In the genomic region with DNA sequence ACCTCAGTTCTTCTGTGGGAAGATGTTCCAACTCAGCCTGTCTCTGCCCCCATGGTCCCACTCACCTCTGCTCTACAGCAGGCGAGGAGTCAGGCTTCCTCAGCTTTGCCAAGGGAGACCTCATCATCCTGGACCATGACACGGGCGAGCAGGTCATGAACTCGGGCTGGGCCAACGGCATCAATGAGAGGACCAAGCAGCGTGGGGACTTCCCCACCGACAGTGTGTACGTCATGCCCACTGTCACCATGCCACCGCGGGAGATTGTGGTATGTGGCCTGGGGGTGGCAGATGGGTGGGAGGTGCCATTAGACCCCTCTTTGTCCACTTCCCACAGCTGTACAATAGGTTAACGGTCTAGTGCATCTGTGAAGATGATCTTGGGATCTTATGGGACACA, we compare ENCODE assay signal across 15 cellular contexts.
DNase-seq lines count a peak whose midpoint lies in the region; ATAC-seq and TF ChIP-seq lines count a peak whose summit lies in the region.
"Had no signal": no experiment of that assay in that cellular context is flagged by ENCODE, and none has a peak within 500 bp of the region (broad histone marks: within the 10 kb centered on the region; RNA-seq: fewer than 3 reads in every experiment).

No MANE protein-coding gene starts in this region.

- no peak overlapping the region for H3K18ac ChIP-seq in IMR-90 (ENCODE audit: low read depth, low read length)

- no peak overlapping the region for H2AK5ac ChIP-seq in IMR-90 (ENCODE audit: low read depth, low read length)

- H3K79me1 ChIP-seq in IMR-90 (ENCODE audit: low read depth in 1 of 2, low read length in 2 of 2): no peaks in the 10 kb centered on the region

- no peaks in the 10 kb centered on the region; the same call in 1 of the 2 replicates for H3K9me1 ChIP-seq in IMR-90 (ENCODE audit: insufficient read depth, low read length)

- H3K4ac ChIP-seq in IMR-90 (ENCODE audit: low read depth, low read length): no peak overlapping the region

- H3K4me3 ChIP-seq in IMR-90 (ENCODE audit: insufficient read depth, low read depth, low read length) (no peak overlapping the region), testis (no peak overlapping the region)
- H3K4me3 ChIP-seq: HAP-1 had no signal

- H3K9me3 ChIP-seq in IMR-90 (ENCODE audit: control insufficient read depth, insufficient read depth, low read length) (no peaks in the 10 kb centered on the region), testis (no peaks in the 10 kb centered on the region)
- H3K9me3 ChIP-seq: HAP-1 had no signal

- H3K9ac ChIP-seq in IMR-90 (ENCODE audit: low read depth, low read length): no peak overlapping the region

- no peak overlapping the region for H2AK9ac ChIP-seq in IMR-90 (replicated peaks; ENCODE audit: low read depth, low read length, poor library complexity)

- H3K56ac ChIP-seq in IMR-90 (ENCODE audit: extremely low read depth, insufficient read depth, low read length): no peak overlapping the region

- no peak overlapping the region for H2BK5ac ChIP-seq in IMR-90 (ENCODE audit: low read depth, low read length, poor library complexity, severe bottlenecking)

- no peaks in the 10 kb centered on the region; the same call in 1 of the 2 replicates for H3K27me3 ChIP-seq in IMR-90 (ENCODE audit: control insufficient read depth, insufficient read depth, low read length)
- no peaks in the 10 kb centered on the region for H3K27me3 ChIP-seq in testis

- H4K20me1 ChIP-seq in IMR-90 (ENCODE audit: insufficient read depth, low read length): no peaks in the 10 kb centered on the region

- no peak overlapping the region for H2BK120ac ChIP-seq in IMR-90 (ENCODE audit: low read depth, low read length)

- H2BK15ac ChIP-seq in IMR-90 (ENCODE audit: low read depth, low read length): no peak overlapping the region

- H3K4me1 Mint-ChIP-seq in natural killer cell treated with Interleukin-12 subunit alpha and Interleukin-12 subunit beta and Interleukin-15 and Interleukin-18, amount 100 ng/mL, for 72 hours (ENCODE audit: low read depth in 2 of 2): peaks cover 0 to 5% of the 10 kb centered on the region in 2 donors
- peaks cover 10% of the 10 kb centered on the region for H3K4me1 Mint-ChIP-seq in glutamatergic neuron (ENCODE audit: low read depth, unreplicated experiment)

- POLR2A ChIA-PET in IMR-90 (lab: Charles Lee; ENCODE audit: unreplicated experiment): no interaction called here

- no peak overlapping the region for H4K8ac ChIP-seq in IMR-90 (ENCODE audit: low read depth in 2 of 2, low read length in 2 of 2)

- H3K27ac ChIP-seq in IMR-90 (ENCODE audit: insufficient read depth, low read length) (no peak overlapping the region), testis (no peak overlapping the region)

- no peaks in the 10 kb centered on the region for H3K27me3 Mint-ChIP-seq in natural killer cell treated with Interleukin-12 subunit alpha and Interleukin-12 subunit beta and Interleukin-15 and Interleukin-18, amount 100 ng/mL, for 72 hours
- peaks cover 7% of the 10 kb centered on the region for H3K27me3 Mint-ChIP-seq in glutamatergic neuron (ENCODE audit: unreplicated experiment)

- no peaks in the 10 kb centered on the region for H3K36me3 Mint-ChIP-seq in natural killer cell treated with Interleukin-12 subunit alpha and Interleukin-12 subunit beta and Interleukin-15 and Interleukin-18, amount 100 ng/mL, for 72 hours
- no peaks in the 10 kb centered on the region for H3K36me3 Mint-ChIP-seq in glutamatergic neuron (ENCODE audit: unreplicated experiment)

- ATAC-seq in IMR-90 (ENCODE audit: low read depth): no peak
- ATAC-seq in natural killer cell treated with Interleukin-12 subunit alpha and Interleukin-12 subunit beta and Interleukin-15 and Interleukin-18, amount 100 ng/mL, for 72 hours: no peak
- no peak for ATAC-seq in HG02970 (IDR thresholded peaks at IDR 0.05; ENCODE audit: low FRiP score, unreplicated experiment)

- no peak overlapping the region for H3K23ac ChIP-seq in IMR-90 (ENCODE audit: low read depth, low read length)

- H3K9me3 Mint-ChIP-seq in natural killer cell treated with Interleukin-12 subunit alpha and Interleukin-12 subunit beta and Interleukin-15 and Interleukin-18, amount 100 ng/mL, for 72 hours: no peaks in the 10 kb centered on the region
- peaks cover 10% of the 10 kb centered on the region for H3K9me3 Mint-ChIP-seq in glutamatergic neuron (ENCODE audit: unreplicated experiment)

- peak; percentile 39 for DNase-seq in activated effector memory CD4-positive, alpha-beta T cell treated with anti-CD3 and anti-CD28 coated beads, Interleukin-2, amount 50 U/mL, for 16 hours
- no peak for DNase-seq in activated effector memory CD4-positive, alpha-beta T cell treated with Interleukin-2 at 50 U/mL for 16 hours
- DNase-seq in IMR-90 (no peak), testis (peak; percentile 12), glutamatergic neuron (no peak), RKO (ENCODE audit: low spot score) (no peak)
- DNase-seq in natural killer cell treated with Interleukin-12 subunit alpha and Interleukin-12 subunit beta and Interleukin-15 and Interleukin-18, amount 100 ng/mL, for 72 hours (ENCODE audit: low spot score): peak; percentile 56
- DNase-seq: COR-L47, KG1, NCI-H1417 treated with DMSO at 0.1 percent for 48 hours, NCI-H1930, NCI-H446, NCI-H69 had no signal

- H4K5ac ChIP-seq in IMR-90 (ENCODE audit: low read depth, low read length): no peak overlapping the region

- peak overlapping the region; percentile 23 for H2AFZ ChIP-seq in IMR-90 (replicated peaks; ENCODE audit: low read length, poor library complexity)

- TF ChIP-seq CTCF in IMR-90 (conservative IDR thresholded peaks at IDR 0.05; ENCODE audit: low read depth, low read length) (no peak), testis (IDR thresholded peaks at IDR 0.05) (no peak), glutamatergic neuron (IDR thresholded peaks at IDR 0.05; ENCODE audit: partially characterized antibody, unreplicated experiment) (no peak)

- no peak overlapping the region for H3K4me2 ChIP-seq in IMR-90 (ENCODE audit: low read depth, low read length)

- no peak for TF ChIP-seq POLR2A in IMR-90 (IDR thresholded peaks at IDR 0.05; ENCODE audit: low read depth, low read length)
- TF ChIP-seq POLR2A in testis (IDR thresholded peaks at IDR 0.05): no peak

- no peaks in the 10 kb centered on the region for H3K4me1 ChIP-seq in IMR-90 (ENCODE audit: control insufficient read depth, insufficient read depth, low read length)
- H3K4me1 ChIP-seq in testis: peaks cover 7% of the 10 kb centered on the region
- H3K4me1 ChIP-seq: HAP-1 had no signal

- no peak overlapping the region for H3K4me3 Mint-ChIP-seq in natural killer cell treated with Interleukin-12 subunit alpha and Interleukin-12 subunit beta and Interleukin-15 and Interleukin-18, amount 100 ng/mL, for 72 hours
- H3K4me3 Mint-ChIP-seq in glutamatergic neuron (ENCODE audit: unreplicated experiment): no peak overlapping the region

- intact Hi-C loops in IMR-90 (cut with micrococcal nuclease): no loop called here
- intact Hi-C loops in testis (cut with DNase I; ENCODE audit: low total_unique reads): no loop called here

- WGBS in IMR-90 (ENCODE audit: extremely low coverage in 2 of 2, insufficient read length in 1 of 2), 2 experiments: 88% methylated on average over 5 of the region's 11 CpGs; no CpG with 5 or more reads in 1 of the 2 experiments
- 89 to 98% methylated on average over 6 to 11 of the region's 11 CpGs for WGBS in testis, 2 donors

- no peak for TF ChIP-seq RAD21 in IMR-90 (IDR thresholded peaks at IDR 0.05; ENCODE audit: low read length)

- H3K36me3 ChIP-seq in IMR-90 (ENCODE audit: control insufficient read depth, insufficient read depth, low read length) (no peaks in the 10 kb centered on the region), testis (ENCODE audit: low read depth, missing control alignments) (no peaks in the 10 kb centered on the region)
- H3K36me3 ChIP-seq: HAP-1 had no signal

- no peak overlapping the region for H3K14ac ChIP-seq in IMR-90 (replicated peaks; ENCODE audit: low read depth, low read length)

- no TSS peak for BruUV-seq in IMR-90 (replicated peaks; lab: Mats Ljungman, UMichigan)

- H2BK20ac ChIP-seq in IMR-90 (ENCODE audit: low read depth, low read length): no peak overlapping the region

- CTCF ChIA-PET in IMR-90 (lab: Yijun Ruan, JAX): no interaction called here

- no peak overlapping the region for H3K27ac Mint-ChIP-seq in natural killer cell treated with Interleukin-12 subunit alpha and Interleukin-12 subunit beta and Interleukin-15 and Interleukin-18, amount 100 ng/mL, for 72 hours
- no peak overlapping the region for H3K27ac Mint-ChIP-seq in glutamatergic neuron (ENCODE audit: unreplicated experiment)

- in situ Hi-C loops in IMR-90 (cut with MboI; ENCODE audit: low sequenced_read_pairs): no loop called here

- dilution Hi-C loops in IMR-90 (cut with HindIII; ENCODE audit: low sequenced_read_pairs, unreplicated experiment): no loop called here

- H4K91ac ChIP-seq in IMR-90 (ENCODE audit: insufficient read depth, low read depth, low read length): no peak overlapping the region

TF ChIP-seq in IMR-90, 13 proteins besides CTCF, POLR2A, EP300 and RAD21:
- TF ChIP-seq, protein P1, sequence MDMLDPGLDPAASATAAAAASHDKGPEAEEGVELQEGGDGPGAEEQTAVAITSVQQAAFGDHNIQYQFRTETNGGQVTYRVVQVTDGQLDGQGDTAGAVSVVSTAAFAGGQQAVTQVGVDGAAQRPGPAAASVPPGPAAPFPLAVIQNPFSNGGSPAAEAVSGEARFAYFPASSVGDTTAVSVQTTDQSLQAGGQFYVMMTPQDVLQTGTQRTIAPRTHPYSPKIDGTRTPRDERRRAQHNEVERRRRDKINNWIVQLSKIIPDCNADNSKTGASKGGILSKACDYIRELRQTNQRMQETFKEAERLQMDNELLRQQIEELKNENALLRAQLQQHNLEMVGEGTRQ (IDR thresholded peaks at IDR 0.05; ENCODE audit: low read depth, low read length): no peak
- TF ChIP-seq FOS (IDR thresholded peaks at IDR 0.05; ENCODE audit: low read depth, low read length) (no peak), MAZ (IDR thresholded peaks at IDR 0.05; ENCODE audit: borderline replicate concordance, low read depth, low read length) (no peak), MAFK (IDR thresholded peaks at IDR 0.05; ENCODE audit: low read depth, low read length) (no peak), MXI1 (IDR thresholded peaks at IDR 0.05; ENCODE audit: borderline replicate concordance, low read depth, low read length) (no peak)

Comparison
In these comparisons a context has a peak if more than half of its experiments do, and no peak if none do; other contexts are left out.
1. DNase-seq: peak in activated effector memory CD4-positive, alpha-beta T cell treated with anti-CD3 and anti-CD28 coated beads, Interleukin-2, amount 50 U/mL, for 16 hours (single experiment), natural killer cell treated with Interleukin-12 subunit alpha and Interleukin-12 subunit beta and Interleukin-15 and Interleukin-18, amount 100 ng/mL, for 72 hours (single experiment) and testis (single experiment); none in activated effector memory CD4-positive, alpha-beta T cell treated with Interleukin-2 at 50 U/mL for 16 hours (single experiment), IMR-90 (single experiment), glutamatergic neuron (single experiment) and RKO (single experiment).